17 cellular contexts compared by ENCODE assay signal in the genomic region with DNA sequence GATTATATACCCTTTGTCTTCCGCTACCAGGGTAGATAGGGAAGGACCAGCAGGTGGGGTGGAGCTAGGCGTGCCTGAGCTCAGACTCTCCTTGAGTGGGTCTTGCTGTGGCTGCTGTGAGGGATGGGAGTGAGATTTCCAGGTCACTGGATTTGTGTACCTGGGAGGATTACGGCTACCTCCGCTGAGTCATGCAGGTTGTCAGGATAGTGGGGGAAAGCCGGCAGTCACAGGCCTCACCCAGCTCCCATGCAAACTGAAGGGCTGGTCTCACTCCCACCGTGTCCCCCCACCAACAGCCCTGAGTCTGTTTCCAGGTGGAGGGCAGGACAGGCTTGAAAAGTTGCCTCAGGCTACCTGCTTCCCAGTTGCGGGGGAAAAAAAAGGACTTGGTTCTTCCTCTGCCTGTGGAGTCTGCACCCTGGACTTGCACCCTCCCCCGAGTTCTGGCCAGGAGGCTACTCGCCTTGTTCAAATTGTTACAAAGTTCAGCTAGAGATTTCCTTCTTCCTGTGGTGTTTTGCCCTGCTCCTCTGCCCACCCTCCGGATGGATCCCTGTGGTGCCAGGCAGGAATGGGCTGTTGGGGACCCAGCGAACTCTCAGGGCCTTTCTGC.
"Had no signal": no experiment of that assay in that cellular context is flagged by ENCODE, and none has a peak within 500 bp of the region (broad histone marks: within the 10 kb centered on the region; RNA-seq: fewer than 3 reads in every experiment).

No MANE protein-coding gene starts in this region.

- ATAC-seq: activated T-helper 17 cell treated with anti-CD3 and anti-CD28 coated beads, Interleukin-2, amount 50 U/mL, for 72 hours; left colon; lower lobe of right lung; stimulated activated memory B cell treated with anti-CD40 and anti-IgM and Interleukin-4, amounts not matched to agents 10 μg/mL and 1 μg/mL and 100 μg/mL, for 72 hours had no signal

- H2AFZ ChIP-seq: parathyroid adenoma had no signal

- H3K27me3 ChIP-seq: ascending aorta, breast epithelium, neutrophil, thyroid gland had no signal

- DNase-seq: activated CD4-positive, alpha-beta T cell treated with anti-CD3 and anti-CD28 coated beads, Interleukin-2, amount 50 U/mL, for 48 hours; activated naive CD4-positive, alpha-beta T cell treated with Interleukin-2 at 50 U/mL for 16 hours; effector memory CD4-positive, alpha-beta T cell; foreskin melanocyte; head of caudate nucleus; left colon; lower lobe of right lung; naive B cell; T1000; thyroid gland had no signal

- H3K4me1 ChIP-seq: ascending aorta, breast epithelium, lower lobe of right lung, parathyroid adenoma, thyroid gland had no signal

- H3K36me3 ChIP-seq: ascending aorta, breast epithelium, lower lobe of right lung, neutrophil, thyroid gland had no signal

- H3K27ac ChIP-seq: ascending aorta, breast epithelium, epithelial cell of prostate, lower lobe of right lung, neutrophil, parathyroid adenoma, thyroid gland had no signal

- H3K79me2 ChIP-seq: parathyroid adenoma had no signal

- H3K9me3 ChIP-seq: ascending aorta, breast epithelium, lower lobe of right lung, neutrophil, thyroid gland had no signal

- H3K4me3 ChIP-seq: ascending aorta, breast epithelium, lower lobe of right lung, thyroid gland had no signal

- H3K9ac ChIP-seq: parathyroid adenoma had no signal
